ENCODE assay signal across 16 cellular contexts in genomic region chr5:81922790-81923398, GRCh38. TPM values are rescaled to one million over a fixed set of nuclear protein-coding genes. Genes with fewer than 3 reads are reported as not detected.
DNase-seq lines count a peak whose midpoint lies in the region; ATAC-seq and TF ChIP-seq lines count a peak whose summit lies in the region.
"Had no signal": no experiment of that assay in that cellular context is flagged by ENCODE, and none has a peak within 500 bp of the region (broad histone marks: within the 10 kb centered on the region; RNA-seq: fewer than 3 reads in every experiment).

No MANE protein-coding gene starts in this region.

- no peaks in the 10 kb centered on the region for H3K27me3 Mint-ChIP-seq in activated naive CD8-positive, alpha-beta T cell treated with anti-CD3 and anti-CD28 coated beads, Interleukin-2, amount 50 U/mL, for 24 hours
- no peaks in the 10 kb centered on the region for H3K27me3 Mint-ChIP-seq in activated naive CD8-positive, alpha-beta T cell treated with anti-CD3 and anti-CD28 coated beads for 36 hours
- peaks cover 2% of the 10 kb centered on the region for H3K27me3 Mint-ChIP-seq in neural progenitor cell (ENCODE audit: insufficient read depth, low read depth)
- H3K27me3 Mint-ChIP-seq: CD4-positive, alpha-beta T cell had no signal

- H4K20me1 ChIP-seq in neural progenitor cell (ENCODE audit: low read depth) = no peaks in the 10 kb centered on the region

- H3K27me3 ChIP-seq in neural progenitor cell = no peaks in the 10 kb centered on the region
- no peaks in the 10 kb centered on the region for H3K27me3 ChIP-seq in aorta (ENCODE audit: control insufficient read depth in 1 of 2, insufficient read depth in 2 of 2, low read length in 1 of 2)
- H3K27me3 ChIP-seq: esophagus muscularis mucosa, right lobe of liver had no signal

- H3K4me1 ChIP-seq in neural progenitor cell = peaks cover 25% of the 10 kb centered on the region
- H3K4me1 ChIP-seq in aorta (ENCODE audit: control insufficient read depth in 1 of 2, insufficient read depth in 2 of 2, low read length in 2 of 2) = no peaks in the 10 kb centered on the region
- H3K4me1 ChIP-seq: esophagus muscularis mucosa, lower lobe of right lung, right lobe of liver had no signal

- peak; percentile 24 for ATAC-seq in activated naive CD8-positive, alpha-beta T cell treated with anti-CD3 and anti-CD28 coated beads, Interleukin-2, amount 50 U/mL, for 24 hours
- ATAC-seq in GM21619 (IDR thresholded peaks at IDR 0.05; ENCODE audit: unreplicated experiment) = peak; percentile 50
- ATAC-seq in GM21360 (IDR thresholded peaks at IDR 0.05; ENCODE audit: unreplicated experiment) = no peak
- ATAC-seq in aorta (ENCODE audit: low FRiP score) = no peak
- ATAC-seq: lower lobe of right lung, right lobe of liver had no signal

- TF ChIP-seq CTCF in neural progenitor cell (IDR thresholded peaks at IDR 0.05) = no peak

- 70 to 73% methylated on average over 4 of the region's 4 CpGs for WGBS in aorta, 2 donors

- no peak overlapping the region for H2AFZ ChIP-seq in neural progenitor cell (replicated peaks)

- DNase-seq in activated naive CD8-positive, alpha-beta T cell treated with anti-CD3 and anti-CD28 coated beads, Interleukin-2, amount 50 U/mL, for 24 hours = no peak
- DNase-seq in activated naive CD8-positive, alpha-beta T cell treated with anti-CD3 and anti-CD28 coated beads for 36 hours = no peak
- DNase-seq in NCI-H510A treated with DMSO at 0.1 percent for 48 hours (lab: John Stamatoyannopoulos, UW) (peak; percentile 20), neural progenitor cell (ENCODE audit: low spot score) (no peak), globus pallidus (ENCODE audit: low spot score) (no peak), aorta (no peak)
- DNase-seq: activated effector memory CD4-positive, alpha-beta T cell treated with Interleukin-2 at 50 U/mL for 16 hours; CD4-positive, alpha-beta T cell; lower lobe of right lung; NCI-H1694; NCI-H526 treated with DMSO at 0.1 percent for 48 hours; right lobe of liver; stimulated activated CD4-positive, alpha-beta T cell treated with anti-CD3 and anti-CD28 coated beads, Interleukin-1b, Interleukin-23, amount 100 ng/mL, for 48 hours had no signal

- H3K4me2 ChIP-seq in neural progenitor cell = peak overlapping the region; percentile 58

- H3K9ac ChIP-seq in neural progenitor cell = no peak overlapping the region

- H3K36me3 ChIP-seq in neural progenitor cell = no peaks in the 10 kb centered on the region
- no peaks in the 10 kb centered on the region for H3K36me3 ChIP-seq in aorta (ENCODE audit: control insufficient read depth in 1 of 2, insufficient read depth in 2 of 2, low read length in 1 of 2)
- H3K36me3 ChIP-seq: esophagus muscularis mucosa, lower lobe of right lung, right lobe of liver had no signal

- H3K9me3 ChIP-seq in neural progenitor cell (ENCODE audit: low read depth) (no peaks in the 10 kb centered on the region), aorta (ENCODE audit: control insufficient read depth, low read length) (no peaks in the 10 kb centered on the region)
- H3K9me3 ChIP-seq: esophagus muscularis mucosa, lower lobe of right lung, right lobe of liver had no signal

- no peaks in the 10 kb centered on the region for H3K9me3 Mint-ChIP-seq in activated naive CD8-positive, alpha-beta T cell treated with anti-CD3 and anti-CD28 coated beads, Interleukin-2, amount 50 U/mL, for 24 hours
- H3K9me3 Mint-ChIP-seq in activated naive CD8-positive, alpha-beta T cell treated with anti-CD3 and anti-CD28 coated beads for 36 hours = peaks cover 2% of the 10 kb centered on the region
- H3K9me3 Mint-ChIP-seq in neural progenitor cell = peaks cover 5% of the 10 kb centered on the region
- H3K9me3 Mint-ChIP-seq: CD4-positive, alpha-beta T cell had no signal

- no peaks in the 10 kb centered on the region for H3K79me2 ChIP-seq in neural progenitor cell (ENCODE audit: low read depth)

- H3K27ac ChIP-seq in neural progenitor cell = no peak overlapping the region
- H3K27ac ChIP-seq in aorta (ENCODE audit: low read depth in 1 of 2, low read length in 2 of 2) = no peak overlapping the region
- H3K27ac ChIP-seq: esophagus muscularis mucosa, lower lobe of right lung, right lobe of liver had no signal

- no peaks in the 10 kb centered on the region for H3K4me1 Mint-ChIP-seq in activated naive CD8-positive, alpha-beta T cell treated with anti-CD3 and anti-CD28 coated beads, Interleukin-2, amount 50 U/mL, for 24 hours
- H3K4me1 Mint-ChIP-seq in activated naive CD8-positive, alpha-beta T cell treated with anti-CD3 and anti-CD28 coated beads for 36 hours = no peaks in the 10 kb centered on the region
- peaks cover 7% of the 10 kb centered on the region for H3K4me1 Mint-ChIP-seq in neural progenitor cell

- intact Hi-C loops in aorta (cut with DNase I) = no loop called here

- no peak overlapping the region for H3K4me3 Mint-ChIP-seq in activated naive CD8-positive, alpha-beta T cell treated with anti-CD3 and anti-CD28 coated beads, Interleukin-2, amount 50 U/mL, for 24 hours
- H3K4me3 Mint-ChIP-seq in activated naive CD8-positive, alpha-beta T cell treated with anti-CD3 and anti-CD28 coated beads for 36 hours = no peak overlapping the region
- H3K4me3 Mint-ChIP-seq in neural progenitor cell = no peak overlapping the region
- H3K4me3 Mint-ChIP-seq: CD4-positive, alpha-beta T cell had no signal

- H3K27ac Mint-ChIP-seq in activated naive CD8-positive, alpha-beta T cell treated with anti-CD3 and anti-CD28 coated beads, Interleukin-2, amount 50 U/mL, for 24 hours = no peak overlapping the region
- H3K27ac Mint-ChIP-seq in activated naive CD8-positive, alpha-beta T cell treated with anti-CD3 and anti-CD28 coated beads for 36 hours = no peak overlapping the region
- H3K27ac Mint-ChIP-seq in neural progenitor cell = no peak overlapping the region
- H3K27ac Mint-ChIP-seq: CD4-positive, alpha-beta T cell had no signal

- H3K4me3 ChIP-seq in neural progenitor cell (no peak overlapping the region), aorta (ENCODE audit: low read length in 2 of 2) (no peak overlapping the region)
- H3K4me3 ChIP-seq: esophagus muscularis mucosa, lower lobe of right lung, right lobe of liver had no signal

- H3F3A ChIP-seq in neural progenitor cell (ENCODE audit: low read depth) = no peaks in the 10 kb centered on the region

- H3K36me3 Mint-ChIP-seq in activated naive CD8-positive, alpha-beta T cell treated with anti-CD3 and anti-CD28 coated beads, Interleukin-2, amount 50 U/mL, for 24 hours (ENCODE audit: low read depth) = no peaks in the 10 kb centered on the region
- peaks cover 4% of the 10 kb centered on the region for H3K36me3 Mint-ChIP-seq in activated naive CD8-positive, alpha-beta T cell treated with anti-CD3 and anti-CD28 coated beads for 36 hours
- no peaks in the 10 kb centered on the region for H3K36me3 Mint-ChIP-seq in neural progenitor cell

RNA-seq across cellular contexts. Expression of gene ATG10, which starts 48.9 kb away (rescaled TPM):
- total RNA-seq in activated naive CD8-positive, alpha-beta T cell treated with anti-CD3 and anti-CD28 coated beads for 36 hours = 10 to 100 TPM in 1 of 2 experiments, 1 to 10 TPM in 1; 9.3 to 10.7 TPM
- 13.4 and 13.9 TPM in 2 replicates for total RNA-seq in neural progenitor cell (ENCODE audit: low replicate concordance)
- 10 to 100 TPM in 1 of 2 donors, 1 to 10 TPM in 1; 7.1 to 10.3 TPM for total RNA-seq in aorta
- 10 to 100 TPM in 1 of 2 donors, 1 to 10 TPM in 1; 3.9 to 12.8 TPM for polyA plus RNA-seq in aorta

Comparison
In these comparisons a context has a peak if more than half of its experiments do, and no peak if none do; other contexts are left out.
1. ATAC-seq: peak in activated naive CD8-positive, alpha-beta T cell treated with anti-CD3 and anti-CD28 coated beads, Interleukin-2, amount 50 U/mL, for 24 hours (single experiment) and GM21619 (single experiment); none in GM21360 (single experiment) and aorta (single experiment).